1 cellular context compared by ENCODE assay signal in genomic region chr11:2132874-2133480, GRCh38.
TF ChIP-seq lines count a peak whose summit lies in the region.

No MANE protein-coding gene starts in this region.

TF ChIP-seq in HepG2, 621 proteins besides CTCF, POLR2A, EP300 and RAD21 (continued from another document and continues in another):
- 0 out of 2 replicates have a peak, but pooled peaks have one; percentile 4 for TF ChIP-seq SKIL (CRISPR knock-in tag; IDR thresholded peaks at IDR 0.05; ENCODE audit: borderline replicate concordance)
- TF ChIP-seq KDM1A (CRISPR knock-in tag; IDR thresholded peaks at IDR 0.05), result no peak
- no peak for TF ChIP-seq HOXA7 (CRISPR knock-in tag; IDR thresholded peaks at IDR 0.05)
- no peak for TF ChIP-seq BRD4 (CRISPR knock-in tag; IDR thresholded peaks at IDR 0.05)
- TF ChIP-seq ZFYVE20 (CRISPR knock-in tag; IDR thresholded peaks at IDR 0.05; ENCODE audit: borderline replicate concordance, low read depth), result no peak
- TF ChIP-seq NFYB (CRISPR knock-in tag; IDR thresholded peaks at IDR 0.05), result no peak
- TF ChIP-seq ZNF512B (CRISPR knock-in tag; IDR thresholded peaks at IDR 0.05; ENCODE audit: borderline replicate concordance), result peak; percentile 83; the same call in 1 of the 2 replicates
- TF ChIP-seq ZNF75D (CRISPR knock-in tag; IDR thresholded peaks at IDR 0.05; ENCODE audit: borderline replicate concordance), result no peak
- no peak for TF ChIP-seq PHF8 (CRISPR knock-in tag; IDR thresholded peaks at IDR 0.05)
- 0 out of 2 replicates have a peak, but pooled peaks have one; percentile 19 for TF ChIP-seq ARNT2 (CRISPR knock-in tag; IDR thresholded peaks at IDR 0.05; ENCODE audit: low read depth)
- no peak for TF ChIP-seq ZNF256 (CRISPR knock-in tag; conservative IDR thresholded peaks at IDR 0.05)
- TF ChIP-seq ZNF557 (CRISPR knock-in tag; IDR thresholded peaks at IDR 0.05), result no peak
- TF ChIP-seq ZNF629 (CRISPR knock-in tag; conservative IDR thresholded peaks at IDR 0.05), result no peak
- TF ChIP-seq, protein P1, sequence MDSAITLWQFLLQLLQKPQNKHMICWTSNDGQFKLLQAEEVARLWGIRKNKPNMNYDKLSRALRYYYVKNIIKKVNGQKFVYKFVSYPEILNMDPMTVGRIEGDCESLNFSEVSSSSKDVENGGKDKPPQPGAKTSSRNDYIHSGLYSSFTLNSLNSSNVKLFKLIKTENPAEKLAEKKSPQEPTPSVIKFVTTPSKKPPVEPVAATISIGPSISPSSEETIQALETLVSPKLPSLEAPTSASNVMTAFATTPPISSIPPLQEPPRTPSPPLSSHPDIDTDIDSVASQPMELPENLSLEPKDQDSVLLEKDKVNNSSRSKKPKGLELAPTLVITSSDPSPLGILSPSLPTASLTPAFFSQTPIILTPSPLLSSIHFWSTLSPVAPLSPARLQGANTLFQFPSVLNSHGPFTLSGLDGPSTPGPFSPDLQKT (CRISPR knock-in tag; IDR thresholded peaks at IDR 0.05; ENCODE audit: borderline replicate concordance), result no peak
- TF ChIP-seq ZSCAN22 (CRISPR knock-in tag; IDR thresholded peaks at IDR 0.05), result no peak
- TF ChIP-seq THAP9 (CRISPR knock-in tag; IDR thresholded peaks at IDR 0.05; ENCODE audit: borderline replicate concordance), result peak; percentile 31; the same call in 1 of the 2 replicates
- TF ChIP-seq CBX1 (IDR thresholded peaks at IDR 0.05; ENCODE audit: low read depth), result no peak
- TF ChIP-seq HNF4G (IDR thresholded peaks at IDR 0.05; ENCODE audit: borderline replicate concordance, low read depth, low read length), result no peak
- no peak for TF ChIP-seq HNF4G (CRISPR knock-in tag; IDR thresholded peaks at IDR 0.05; ENCODE audit: borderline replicate concordance, low read depth)
- TF ChIP-seq CCDC6 (CRISPR knock-in tag; IDR thresholded peaks at IDR 0.05), result no peak
- no peak for TF ChIP-seq KIAA2018 (CRISPR knock-in tag; IDR thresholded peaks at IDR 0.05; ENCODE audit: borderline replicate concordance)
- no peak for TF ChIP-seq PPARG (CRISPR knock-in tag; conservative IDR thresholded peaks at IDR 0.05)
- 0 out of 2 replicates have a peak, but pooled peaks have one; percentile 12 for TF ChIP-seq MTA1 (CRISPR knock-in tag; IDR thresholded peaks at IDR 0.05; ENCODE audit: borderline replicate concordance)
- TF ChIP-seq, protein P2, sequence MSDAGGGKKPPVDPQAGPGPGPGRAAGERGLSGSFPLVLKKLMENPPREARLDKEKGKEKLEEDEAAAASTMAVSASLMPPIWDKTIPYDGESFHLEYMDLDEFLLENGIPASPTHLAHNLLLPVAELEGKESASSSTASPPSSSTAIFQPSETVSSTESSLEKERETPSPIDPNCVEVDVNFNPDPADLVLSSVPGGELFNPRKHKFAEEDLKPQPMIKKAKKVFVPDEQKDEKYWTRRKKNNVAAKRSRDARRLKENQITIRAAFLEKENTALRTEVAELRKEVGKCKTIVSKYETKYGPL (CRISPR knock-in tag; IDR thresholded peaks at IDR 0.05), result no peak
- TF ChIP-seq ZSCAN25 (CRISPR knock-in tag; IDR thresholded peaks at IDR 0.05), result no peak
- TF ChIP-seq BCL6 (CRISPR knock-in tag; IDR thresholded peaks at IDR 0.05), result no peak
- no peak for TF ChIP-seq U2AF2 (IDR thresholded peaks at IDR 0.05; ENCODE audit: low read depth, low read length)
- TF ChIP-seq GZF1 (CRISPR knock-in tag; IDR thresholded peaks at IDR 0.05), result no peak
- no peak for TF ChIP-seq MIER3 (CRISPR knock-in tag; IDR thresholded peaks at IDR 0.05; ENCODE audit: borderline replicate concordance)
- TF ChIP-seq ZNF776 (CRISPR knock-in tag; IDR thresholded peaks at IDR 0.05), result no peak
- no peak for TF ChIP-seq ZNF879 (CRISPR knock-in tag; IDR thresholded peaks at IDR 0.05)
- no peak for TF ChIP-seq RCOR2 (CRISPR knock-in tag; IDR thresholded peaks at IDR 0.05)
- TF ChIP-seq ZIK1 (CRISPR knock-in tag; IDR thresholded peaks at IDR 0.05; ENCODE audit: borderline replicate concordance, low read depth), result 0 out of 2 replicates have a peak, but pooled peaks have one; percentile 27
- no peak for TF ChIP-seq PRMT3 (CRISPR knock-in tag; IDR thresholded peaks at IDR 0.05; ENCODE audit: borderline replicate concordance, low read depth)
- TF ChIP-seq, protein P3, sequence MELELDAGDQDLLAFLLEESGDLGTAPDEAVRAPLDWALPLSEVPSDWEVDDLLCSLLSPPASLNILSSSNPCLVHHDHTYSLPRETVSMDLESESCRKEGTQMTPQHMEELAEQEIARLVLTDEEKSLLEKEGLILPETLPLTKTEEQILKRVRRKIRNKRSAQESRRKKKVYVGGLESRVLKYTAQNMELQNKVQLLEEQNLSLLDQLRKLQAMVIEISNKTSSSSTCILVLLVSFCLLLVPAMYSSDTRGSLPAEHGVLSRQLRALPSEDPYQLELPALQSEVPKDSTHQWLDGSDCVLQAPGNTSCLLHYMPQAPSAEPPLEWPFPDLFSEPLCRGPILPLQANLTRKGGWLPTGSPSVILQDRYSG (CRISPR knock-in tag; IDR thresholded peaks at IDR 0.05), result no peak
- no peak for TF ChIP-seq FOSL2 (CRISPR knock-in tag; IDR thresholded peaks at IDR 0.05)
- no peak for TF ChIP-seq ZNF451 (CRISPR knock-in tag; IDR thresholded peaks at IDR 0.05)
- TF ChIP-seq ZNF83 (CRISPR knock-in tag; IDR thresholded peaks at IDR 0.05; ENCODE audit: borderline replicate concordance), result no peak
- TF ChIP-seq ZNF766 (CRISPR knock-in tag; IDR thresholded peaks at IDR 0.05; ENCODE audit: borderline replicate concordance), result no peak
- no peak for TF ChIP-seq NCOA2 (CRISPR knock-in tag; IDR thresholded peaks at IDR 0.05)
- TF ChIP-seq ZFP36L2 (CRISPR knock-in tag; IDR thresholded peaks at IDR 0.05), result no peak
- no peak for TF ChIP-seq ZBTB1 (CRISPR knock-in tag; IDR thresholded peaks at IDR 0.05; ENCODE audit: borderline replicate concordance)
- no peak for TF ChIP-seq ZC3H4 (CRISPR knock-in tag; IDR thresholded peaks at IDR 0.05; ENCODE audit: borderline replicate concordance)
- TF ChIP-seq NFE2 (CRISPR knock-in tag; IDR thresholded peaks at IDR 0.05), result no peak
- TF ChIP-seq ZNF746 (CRISPR knock-in tag; IDR thresholded peaks at IDR 0.05), result no peak
- no peak for TF ChIP-seq ZNF274 (CRISPR knock-in tag; IDR thresholded peaks at IDR 0.05)
- no peak for TF ChIP-seq ZNF7 (CRISPR knock-in tag; IDR thresholded peaks at IDR 0.05)
- TF ChIP-seq ZNF883 (CRISPR knock-in tag; IDR thresholded peaks at IDR 0.05; ENCODE audit: not compliant biosample characterization), result no peak
